ENCODE assay signal across 1 cellular context in genomic region chr7:75077552-75077951, GRCh38.
TF ChIP-seq lines count a peak whose summit lies in the region.

No MANE protein-coding gene starts in this region.

TF ChIP-seq in GM12878, 131 proteins besides CTCF, POLR2A, EP300 and RAD21:
- TF ChIP-seq SMC3 (IDR thresholded peaks at IDR 0.05; ENCODE audit: borderline replicate concordance, low read length) (peak; percentile 26; the same call in 1 of the 2 replicates), RUNX3 (IDR thresholded peaks at IDR 0.05; ENCODE audit: low read length) (peak; percentile 60)
